Comparison of ENCODE assay signal across 16 cellular contexts in the genomic region with DNA sequence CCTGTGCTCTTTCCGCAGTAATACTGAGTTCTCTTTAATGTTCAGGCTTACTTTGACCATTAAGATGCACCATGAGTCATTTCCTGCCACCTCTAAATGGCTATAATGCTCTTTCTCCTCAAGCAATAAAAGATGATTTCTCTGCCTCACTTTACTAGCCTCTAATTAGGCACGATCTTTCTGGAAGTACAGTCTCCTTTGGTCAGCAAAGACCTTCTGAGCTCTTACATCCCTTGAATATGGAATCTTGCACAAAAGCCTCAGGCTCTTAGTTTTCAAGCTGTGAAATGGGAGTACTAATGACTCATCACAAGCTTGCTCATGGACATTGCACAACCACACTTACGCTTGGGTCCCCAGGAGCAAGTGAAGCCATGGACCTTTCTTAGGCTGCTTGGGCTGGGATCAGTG.
DNase-seq lines count a peak whose midpoint lies in the region; ATAC-seq and TF ChIP-seq lines count a peak whose summit lies in the region.
"Had no signal": no experiment of that assay in that cellular context is flagged by ENCODE, and none has a peak within 500 bp of the region (broad histone marks: within the 10 kb centered on the region; RNA-seq: fewer than 3 reads in every experiment).

No MANE protein-coding gene starts in this region.

- no peak overlapping the region for H3K4ac ChIP-seq in IMR-90 (ENCODE audit: low read depth, low read length)

- BruUV-seq in IMR-90 (replicated peaks; lab: Mats Ljungman, UMichigan), result no TSS peak

- ATAC-seq in IMR-90 (ENCODE audit: low read depth) (peak; percentile 21; the same call in 1 of the 2 replicates), foreskin keratinocyte (peak; percentile 35), HG03280 (IDR thresholded peaks at IDR 0.05; ENCODE audit: unreplicated experiment) (no peak), GM19395 (IDR thresholded peaks at IDR 0.05; ENCODE audit: unreplicated experiment) (no peak)
- no peak for ATAC-seq in naive thymus-derived CD8-positive, alpha-beta T cell

- peak overlapping the region; percentile 36; the same call in 1 of the 3 replicates for H2BK15ac ChIP-seq in IMR-90 (ENCODE audit: low read depth, low read length)

- H3K56ac ChIP-seq in IMR-90 (ENCODE audit: extremely low read depth, insufficient read depth, low read length), result no peak overlapping the region

- H2BK120ac ChIP-seq in IMR-90 (ENCODE audit: low read depth, low read length), result no peak overlapping the region

- peaks cover 21 to 35% (median 28%) of the 10 kb centered on the region in 5 donors for H3K27me3 Mint-ChIP-seq in naive thymus-derived CD8-positive, alpha-beta T cell

- no peaks in the 10 kb centered on the region; the same call in 1 of the 2 replicates for H4K20me1 ChIP-seq in IMR-90 (ENCODE audit: insufficient read depth, low read length)

- H3K27ac Mint-ChIP-seq in naive thymus-derived CD8-positive, alpha-beta T cell, result no peak overlapping the region
- H3K27ac Mint-ChIP-seq: activated CD4-positive, alpha-beta T cell treated with anti-CD3 and anti-CD28 coated beads, Interleukin-2, amount 10 ng/mL, durations not matched to agents 7 days and 5 days had no signal

- CTCF ChIA-PET in IMR-90 (lab: Yijun Ruan, JAX), result no interaction called here

- peaks cover 2% of the 10 kb centered on the region; the same call in 1 of the 2 replicates for H3K4me1 ChIP-seq in IMR-90 (ENCODE audit: control insufficient read depth, insufficient read depth, low read length)
- no peaks in the 10 kb centered on the region for H3K4me1 ChIP-seq in foreskin keratinocyte
- H3K4me1 ChIP-seq: BE2C had no signal

- peak; percentile 21 for DNase-seq in DMS53 treated with DMSO at 0.1 percent for 48 hours (lab: John Stamatoyannopoulos, UW; ENCODE audit: unreplicated experiment)
- peak; percentile 38 for DNase-seq in IMR-90
- DNase-seq in T1000 (lab: John Stamatoyannopoulos, UW), result peak; percentile 94
- peak; percentile 50 to 72 for DNase-seq in foreskin keratinocyte
- DNase-seq in naive thymus-derived CD8-positive, alpha-beta T cell, result no peak
- DNase-seq in NCI-H526 (lab: John Stamatoyannopoulos, UW), result no peak
- DNase-seq: activated CD4-positive, alpha-beta T cell treated with anti-CD3 and anti-CD28 coated beads, Interleukin-2, amount 10 ng/mL, durations not matched to agents 7 days and 5 days; activated T-cell treated with anti-CD3 and anti-CD28 coated beads, Interleukin-2, amount 50 U/mL, for 48 hours; amygdala; BE2C; glutamatergic neuron; NCI-H187 treated with DMSO at 0.1 percent for 48 hours; stimulated activated naive CD4-positive, alpha-beta T cell treated with Interleukin-2 at 50 U/mL for 16 hours; T-helper 2 cell had no signal

- intact Hi-C loops in IMR-90 (cut with micrococcal nuclease), result no loop called here

- peaks cover 0 to 10% (median 3%) of the 10 kb centered on the region in 4 donors for H3K4me1 Mint-ChIP-seq in naive thymus-derived CD8-positive, alpha-beta T cell
- H3K4me1 Mint-ChIP-seq: activated CD4-positive, alpha-beta T cell treated with anti-CD3 and anti-CD28 coated beads, Interleukin-2, amount 10 ng/mL, durations not matched to agents 7 days and 5 days had no signal

- peak overlapping the region; percentile 45; the same call in 1 of the 2 replicates for H4K91ac ChIP-seq in IMR-90 (ENCODE audit: insufficient read depth, low read depth, low read length)

- no peak overlapping the region for H3K27ac ChIP-seq in IMR-90 (ENCODE audit: insufficient read depth, low read length)
- no peak overlapping the region for H3K27ac ChIP-seq in foreskin keratinocyte

- H3K23ac ChIP-seq in IMR-90 (ENCODE audit: low read depth, low read length), result no peak overlapping the region

- H2AK9ac ChIP-seq in IMR-90 (replicated peaks; ENCODE audit: low read depth, low read length, poor library complexity), result no peak overlapping the region

- in situ Hi-C loops in IMR-90 (cut with MboI; ENCODE audit: low sequenced_read_pairs), result no loop called here

- H3K4me3 ChIP-seq in IMR-90 (ENCODE audit: insufficient read depth, low read depth, low read length), result no peak overlapping the region

- H2BK5ac ChIP-seq in IMR-90 (ENCODE audit: low read depth, low read length, poor library complexity, severe bottlenecking), result no peak overlapping the region

- H3K4me3 Mint-ChIP-seq in naive thymus-derived CD8-positive, alpha-beta T cell, result no peak overlapping the region
- H3K4me3 Mint-ChIP-seq: activated CD4-positive, alpha-beta T cell treated with anti-CD3 and anti-CD28 coated beads, Interleukin-2, amount 10 ng/mL, durations not matched to agents 7 days and 5 days had no signal

- no peak for TF ChIP-seq RAD21 in IMR-90 (IDR thresholded peaks at IDR 0.05; ENCODE audit: low read length)

- H4K5ac ChIP-seq in IMR-90 (ENCODE audit: low read depth, low read length), result no peak overlapping the region

- no CpG with 5 or more reads among the region's 3 CpGs for WGBS in IMR-90 (ENCODE audit: extremely low coverage in 2 of 2, insufficient read length in 1 of 2), 2 experiments

- peak overlapping the region; percentile 84 for H2AK5ac ChIP-seq in IMR-90 (ENCODE audit: low read depth, low read length)

- H3K36me3 Mint-ChIP-seq in naive thymus-derived CD8-positive, alpha-beta T cell, result peaks cover 0 to 3% (median 0%) of the 10 kb centered on the region in 3 donors

- H3K14ac ChIP-seq in IMR-90 (replicated peaks; ENCODE audit: low read depth, low read length), result no peak overlapping the region

- no peak for TF ChIP-seq POLR2A in IMR-90 (IDR thresholded peaks at IDR 0.05; ENCODE audit: low read depth, low read length)

- H4K8ac ChIP-seq in IMR-90 (ENCODE audit: low read depth in 2 of 2, low read length in 2 of 2), result 0 out of 4 replicates have a peak overlapping the region, but pooled peaks of 1 of the 2 experiments have one; percentile 22

- POLR2A ChIA-PET in IMR-90 (lab: Charles Lee; ENCODE audit: unreplicated experiment), result interaction anchor here (0.6 kb wide), 1 partner anchor 20 kb away, joined by 3 read pairs; no protein-coding TSS in a partner anchor
- POLR2A ChIA-PET in naive thymus-derived CD8-positive, alpha-beta T cell (lab: Charles Lee), result no interaction called here

- H3K9me3 Mint-ChIP-seq in naive thymus-derived CD8-positive, alpha-beta T cell, result peaks cover 0 to 4% (median 0%) of the 10 kb centered on the region in 9 donors

- H3K9me3 ChIP-seq in IMR-90 (ENCODE audit: control insufficient read depth, insufficient read depth, low read length), result no peaks in the 10 kb centered on the region
- H3K9me3 ChIP-seq: BE2C had no signal

- H3K9ac ChIP-seq in IMR-90 (ENCODE audit: low read depth, low read length), result no peak overlapping the region

- no peaks in the 10 kb centered on the region for H3K79me1 ChIP-seq in IMR-90 (ENCODE audit: low read depth in 1 of 2, low read length in 2 of 2)

- no peak overlapping the region for H3K18ac ChIP-seq in IMR-90 (ENCODE audit: low read depth, low read length)

- peak overlapping the region; percentile 59 for H2AFZ ChIP-seq in IMR-90 (replicated peaks; ENCODE audit: low read length, poor library complexity)

- dilution Hi-C loops in IMR-90 (cut with HindIII; ENCODE audit: low sequenced_read_pairs, unreplicated experiment), result no loop called here

- peaks cover 10% of the 10 kb centered on the region for H3K27me3 ChIP-seq in IMR-90 (ENCODE audit: control insufficient read depth, insufficient read depth, low read length)
- peaks cover 2% of the 10 kb centered on the region for H3K27me3 ChIP-seq in foreskin keratinocyte
- H3K27me3 ChIP-seq: BE2C had no signal

- H3K36me3 ChIP-seq in IMR-90 (ENCODE audit: control insufficient read depth, insufficient read depth, low read length), result no peaks in the 10 kb centered on the region
- H3K36me3 ChIP-seq: BE2C had no signal

- no peak overlapping the region for H3K4me2 ChIP-seq in IMR-90 (ENCODE audit: low read depth, low read length)

- peaks cover 12% of the 10 kb centered on the region; the same call in 1 of the 2 replicates for H3K9me1 ChIP-seq in IMR-90 (ENCODE audit: insufficient read depth, low read length)

- H2BK20ac ChIP-seq in IMR-90 (ENCODE audit: low read depth, low read length), result peak overlapping the region; percentile 47; the same call in 1 of the 2 replicates

- TF ChIP-seq CTCF in IMR-90 (conservative IDR thresholded peaks at IDR 0.05; ENCODE audit: low read depth, low read length) (no peak), foreskin keratinocyte (conservative IDR thresholded peaks at IDR 0.05) (no peak)

TF ChIP-seq in IMR-90, 13 proteins besides CTCF, POLR2A, EP300 and RAD21:
- TF ChIP-seq RFX5 (IDR thresholded peaks at IDR 0.05; ENCODE audit: low read depth, low read length) (no peak), SMC3 (IDR thresholded peaks at IDR 0.05; ENCODE audit: low read depth, low read length) (no peak), NFE2L2 (IDR thresholded peaks at IDR 0.05; ENCODE audit: low read depth, low read length) (no peak), BHLHE40 (IDR thresholded peaks at IDR 0.05; ENCODE audit: low read depth, low read length) (no peak), FOS (IDR thresholded peaks at IDR 0.05; ENCODE audit: low read depth, low read length) (0 out of 2 replicates have a peak, but pooled peaks have one; percentile 11), RCOR1 (IDR thresholded peaks at IDR 0.05; ENCODE audit: insufficient replicate concordance, low read length) (no peak), CEBPB (IDR thresholded peaks at IDR 0.05; ENCODE audit: low read depth, low read length) (peak; percentile 88), CHD1 (IDR thresholded peaks at IDR 0.05; ENCODE audit: low read depth, low read length) (no peak)
- TF ChIP-seq, protein P1, sequence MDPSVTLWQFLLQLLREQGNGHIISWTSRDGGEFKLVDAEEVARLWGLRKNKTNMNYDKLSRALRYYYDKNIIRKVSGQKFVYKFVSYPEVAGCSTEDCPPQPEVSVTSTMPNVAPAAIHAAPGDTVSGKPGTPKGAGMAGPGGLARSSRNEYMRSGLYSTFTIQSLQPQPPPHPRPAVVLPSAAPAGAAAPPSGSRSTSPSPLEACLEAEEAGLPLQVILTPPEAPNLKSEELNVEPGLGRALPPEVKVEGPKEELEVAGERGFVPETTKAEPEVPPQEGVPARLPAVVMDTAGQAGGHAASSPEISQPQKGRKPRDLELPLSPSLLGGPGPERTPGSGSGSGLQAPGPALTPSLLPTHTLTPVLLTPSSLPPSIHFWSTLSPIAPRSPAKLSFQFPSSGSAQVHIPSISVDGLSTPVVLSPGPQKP (IDR thresholded peaks at IDR 0.05; ENCODE audit: borderline replicate concordance, low read depth, low read length), result no peak

Comparison
In these comparisons a context has a peak if more than half of its experiments do, and no peak if none do; other contexts are left out.
1. DNase-seq: peak in DMS53 treated with DMSO at 0.1 percent for 48 hours (single experiment), IMR-90 (single experiment), T1000 (single experiment) and foreskin keratinocyte (2 of 2); none in naive thymus-derived CD8-positive, alpha-beta T cell (0 of 10) and NCI-H526 (0 of 2).
2. ATAC-seq: peak in IMR-90 (single experiment) and foreskin keratinocyte (single experiment); none in HG03280 (single experiment), GM19395 (single experiment) and naive thymus-derived CD8-positive, alpha-beta T cell (0 of 2).